ENCODE assay signal across 14 cellular contexts in genomic region chr16:3186946-3187690, GRCh38. TPM values are rescaled to one million over a fixed set of nuclear protein-coding genes. Genes with fewer than 3 reads are reported as not detected.
A peak's percentile ranks its signal among the peaks of the same experiment; 100 is the strongest.
DNase-seq lines count a peak whose midpoint lies in the region; ATAC-seq and TF ChIP-seq lines count a peak whose summit lies in the region.
"Had no signal": no experiment of that assay in that cellular context is flagged by ENCODE, and none has a peak within 500 bp of the region (broad histone marks: within the 10 kb centered on the region; RNA-seq: fewer than 3 reads in every experiment).

No MANE protein-coding gene starts in this region.

- WGBS in suprapubic skin = 72% methylated on average over 23 of the region's 23 CpGs

- no peak for DNase-seq in activated T-cell treated with anti-CD3 and anti-CD28 coated beads, Interleukin-2, amount 50 U/mL, for 4 hours
- DNase-seq in activated T-cell treated with anti-CD3 and anti-CD28 coated beads for 4 hours (no peak), chondrocyte (ENCODE audit: low spot score) (peak; percentile 13), neural progenitor cell (ENCODE audit: low spot score) (no peak), SHP77 treated with DMSO at 0.1 percent for 48 hours (lab: John Stamatoyannopoulos, UW) (no peak), suprapubic skin (ENCODE audit: low spot score in 2 of 2) (no peak), Ammon's horn (ENCODE audit: low spot score) (no peak)
- DNase-seq: NCI-H187 treated with DMSO at 0.1 percent for 48 hours had no signal

- H2AFZ ChIP-seq in neural progenitor cell (replicated peaks) = no peak overlapping the region

- peak overlapping the region; percentile 71 for H3K4me3 Mint-ChIP-seq in activated T-cell treated with anti-CD3 and anti-CD28 coated beads, Interleukin-2, amount 50 U/mL, for 4 hours
- H3K4me3 Mint-ChIP-seq in IgD-negative memory B cell (peak overlapping the region in 1 of 4 donors; percentile 76), chondrocyte (ENCODE audit: unreplicated experiment) (peak overlapping the region; percentile 82), neural progenitor cell (peak overlapping the region; percentile 97)

- H3K4me1 ChIP-seq in neural progenitor cell (no peaks in the 10 kb centered on the region), suprapubic skin (peaks cover 34% of the 10 kb centered on the region)

- H3K36me3 Mint-ChIP-seq in activated T-cell treated with anti-CD3 and anti-CD28 coated beads, Interleukin-2, amount 50 U/mL, for 4 hours (ENCODE audit: insufficient read depth) = no peaks in the 10 kb centered on the region
- H3K36me3 Mint-ChIP-seq in IgD-negative memory B cell (peaks cover 3% of the 10 kb centered on the region), chondrocyte (ENCODE audit: low read depth) (no peaks in the 10 kb centered on the region), neural progenitor cell (peaks cover 2% of the 10 kb centered on the region)

- no peaks in the 10 kb centered on the region for H3K79me2 ChIP-seq in neural progenitor cell (ENCODE audit: low read depth)

- H3K9ac ChIP-seq in neural progenitor cell = no peak overlapping the region

- H3F3A ChIP-seq in neural progenitor cell (ENCODE audit: low read depth) = peaks cover 47% of the 10 kb centered on the region

- ATAC-seq in activated T-cell treated with anti-CD3 and anti-CD28 coated beads, Interleukin-2, amount 50 U/mL, for 4 hours = no peak

- H3K4me1 Mint-ChIP-seq in activated T-cell treated with anti-CD3 and anti-CD28 coated beads, Interleukin-2, amount 50 U/mL, for 4 hours (ENCODE audit: low read depth) = peaks cover 55% of the 10 kb centered on the region
- H3K4me1 Mint-ChIP-seq in IgD-negative memory B cell (peaks cover 21 to 28% (median 26%) of the 10 kb centered on the region in 3 donors), chondrocyte (ENCODE audit: low read depth) (peaks cover 60% of the 10 kb centered on the region), neural progenitor cell (peaks cover 37% of the 10 kb centered on the region)

- H3K27me3 Mint-ChIP-seq in activated T-cell treated with anti-CD3 and anti-CD28 coated beads, Interleukin-2, amount 50 U/mL, for 4 hours (ENCODE audit: low read depth) = peaks cover 82% of the 10 kb centered on the region
- H3K27me3 Mint-ChIP-seq in IgD-negative memory B cell (peaks cover 76% of the 10 kb centered on the region), chondrocyte (ENCODE audit: low read depth) (peaks cover 5% of the 10 kb centered on the region), neural progenitor cell (ENCODE audit: insufficient read depth, low read depth) (peaks cover 61% of the 10 kb centered on the region)

- no peaks in the 10 kb centered on the region for H3K9me3 ChIP-seq in neural progenitor cell (ENCODE audit: low read depth)
- H3K9me3 ChIP-seq in suprapubic skin = no peaks in the 10 kb centered on the region
- H3K9me3 ChIP-seq: prostate gland, tibial nerve had no signal

- TF ChIP-seq EP300 in suprapubic skin (IDR thresholded peaks at IDR 0.05) = no peak

- H3K27me3 ChIP-seq in neural progenitor cell (peaks cover 96% of the 10 kb centered on the region), suprapubic skin (peaks cover 99% of the 10 kb centered on the region)

- H3K9me3 Mint-ChIP-seq in activated T-cell treated with anti-CD3 and anti-CD28 coated beads, Interleukin-2, amount 50 U/mL, for 4 hours = no peaks in the 10 kb centered on the region
- H3K9me3 Mint-ChIP-seq in IgD-negative memory B cell (peaks cover 0 to 25% (median 9%) of the 10 kb centered on the region in 3 donors), chondrocyte (ENCODE audit: low read depth) (no peaks in the 10 kb centered on the region), neural progenitor cell (peaks cover 15% of the 10 kb centered on the region)

- TF ChIP-seq POLR2A in suprapubic skin (IDR thresholded peaks at IDR 0.05) = no peak

- H3K4me3 ChIP-seq in neural progenitor cell = peak overlapping the region; percentile 75
- H3K4me3 ChIP-seq in suprapubic skin = no peak overlapping the region
- H3K4me3 ChIP-seq: prostate gland, tibial nerve had no signal

- H3K36me3 ChIP-seq in neural progenitor cell (no peaks in the 10 kb centered on the region), suprapubic skin (no peaks in the 10 kb centered on the region)
- H3K36me3 ChIP-seq: prostate gland, SJSA1, tibial nerve had no signal

- no peak for TF ChIP-seq CTCF in chondrocyte (IDR thresholded peaks at IDR 0.05)
- TF ChIP-seq CTCF in neural progenitor cell (IDR thresholded peaks at IDR 0.05) = no peak
- no peak for TF ChIP-seq CTCF in suprapubic skin (IDR thresholded peaks at IDR 0.05)

- peak overlapping the region; percentile 92 for H3K4me2 ChIP-seq in neural progenitor cell

- H3K27ac Mint-ChIP-seq in IgD-negative memory B cell (peak overlapping the region in 2 of 3 donors; percentile 91 to 97), chondrocyte (ENCODE audit: unreplicated experiment) (no peak overlapping the region), neural progenitor cell (no peak overlapping the region)

- H4K20me1 ChIP-seq in neural progenitor cell (ENCODE audit: low read depth) = peaks cover 20% of the 10 kb centered on the region

- no peak overlapping the region for H3K27ac ChIP-seq in neural progenitor cell
- no peak overlapping the region for H3K27ac ChIP-seq in suprapubic skin
- H3K27ac ChIP-seq: prostate gland, SJSA1, tibial nerve had no signal

RNA-seq across cellular contexts. Expression of gene OR1F1, which starts 0.9 kb away (rescaled TPM):
- not detected for total RNA-seq in activated T-cell treated with anti-CD3 and anti-CD28 coated beads, Interleukin-2, amount 50 U/mL, for 4 hours
- polyA plus RNA-seq in IgD-negative memory B cell = not detected
- total RNA-seq in chondrocyte (0.37 to 0.38 TPM in 2 of 3 replicates, not detected in the other), neural progenitor cell (ENCODE audit: low replicate concordance) (not detected in 2 replicates), suprapubic skin (not detected)
- total RNA-seq: H7, mucosa of gallbladder, prostate gland, SJSA1, tibial nerve had no signal

RNA-seq across cellular contexts. Expression of gene ZNF200, which starts 47.8 kb away (rescaled TPM):
- total RNA-seq in activated T-cell treated with anti-CD3 and anti-CD28 coated beads, Interleukin-2, amount 50 U/mL, for 4 hours = 1 to 10 TPM; 9.0 to 9.7 (median 9.6) TPM
- polyA plus RNA-seq in IgD-negative memory B cell = 8.3 TPM
- 6.6 to 7.8 TPM (median 7.6 TPM) in 3 replicates for total RNA-seq in chondrocyte
- 9.4 and 10.1 TPM in 2 replicates for total RNA-seq in neural progenitor cell (ENCODE audit: low replicate concordance)
- total RNA-seq in suprapubic skin = 1 to 10 TPM; 2.6 to 7.7 (median 4.8) TPM

RNA-seq across cellular contexts. Expression of gene ZNF213, which starts 52.3 kb away (rescaled TPM):
- 10 to 100 TPM in 1 of 3 donors, 1 to 10 TPM in 2; 9.8 to 12.0 (median 9.9) TPM for total RNA-seq in activated T-cell treated with anti-CD3 and anti-CD28 coated beads, Interleukin-2, amount 50 U/mL, for 4 hours
- 1.9 TPM for polyA plus RNA-seq in IgD-negative memory B cell
- 10.6 to 13.0 TPM (median 10.8 TPM) in 3 replicates for total RNA-seq in chondrocyte
- total RNA-seq in neural progenitor cell (ENCODE audit: low replicate concordance) = 1.3 and 4.0 TPM in 2 replicates
- 10 to 100 TPM; 14.0 to 18.0 (median 16.4) TPM for total RNA-seq in suprapubic skin

Comparison
In these comparisons a context has a peak if more than half of its experiments do, and no peak if none do; other contexts are left out.
1. H3K27ac Mint-ChIP-seq: peak in IgD-negative memory B cell (2 of 3); none in chondrocyte (single experiment) and neural progenitor cell (single experiment).